Comparison of ENCODE assay signal across 24 cellular contexts in genomic region chr7:52502281-52502680, GRCh38.
DNase-seq lines count a peak whose midpoint lies in the region; TF ChIP-seq lines count a peak whose summit lies in the region.
"Had no signal": no experiment of that assay in that cellular context is flagged by ENCODE, and none has a peak within 500 bp of the region (broad histone marks: within the 10 kb centered on the region; RNA-seq: fewer than 3 reads in every experiment).

No MANE protein-coding gene starts in this region.

- peaks cover 16% of the 10 kb centered on the region for H3K4me1 ChIP-seq in BE2C
- no peaks in the 10 kb centered on the region for H3K4me1 ChIP-seq in mesendoderm (ENCODE audit: control insufficient read depth, low read depth, low read length)
- H3K4me1 ChIP-seq in SJCRH30 = no peaks in the 10 kb centered on the region
- no peaks in the 10 kb centered on the region for H3K4me1 ChIP-seq in ovary (ENCODE audit: insufficient read depth)

- no peak overlapping the region for H3K56ac ChIP-seq in mesendoderm (ENCODE audit: low read length)

- H3K9me3 ChIP-seq in BE2C = no peaks in the 10 kb centered on the region
- no peaks in the 10 kb centered on the region for H3K9me3 ChIP-seq in SU-DHL-6 (ENCODE audit: insufficient read depth, low read length)
- no peaks in the 10 kb centered on the region for H3K9me3 ChIP-seq in SJCRH30 (replicated peaks)
- H3K9me3 ChIP-seq in ovary = no peaks in the 10 kb centered on the region

- DNase-seq in BE2C = peak; percentile 23
- peak; percentile 11 for DNase-seq in DMS79 (lab: John Stamatoyannopoulos, UW)
- DNase-seq in mesendoderm = no peak
- no peak for DNase-seq in SJCRH30
- no peak for DNase-seq in ovary
- no peak for DNase-seq in NK-92 treated with Interleukin-12 subunit alpha and Interleukin-12 subunit beta, amount 100 ng/mL, for 24 hours (lab: John Stamatoyannopoulos, UW)
- DNase-seq: CD4-positive, CD25-positive, alpha-beta regulatory T cell; DMS53; GF-D8; GOT3; HCEC 1CT; Kasumi-1; MV-4-11; NCI-H1105 treated with DMSO at 0.1 percent for 48 hours; NCI-H2029; NCI-H2227 treated with DMSO at 0.1 percent for 48 hours; NCI-H510A; NCI-H69; RPMI8226; SHP77; SW 1271 had no signal

- TF ChIP-seq CTCF in BE2C (IDR thresholded peaks at IDR 0.05; ENCODE audit: low read depth, low read length) = no peak
- no peak for TF ChIP-seq CTCF in SU-DHL-6 (IDR thresholded peaks at IDR 0.05; ENCODE audit: insufficient read depth, low read length, poor library complexity, severe bottlenecking)
- no peak for TF ChIP-seq CTCF in ovary (IDR thresholded peaks at IDR 0.05)

- TF ChIP-seq POLR2A in ovary (IDR thresholded peaks at IDR 0.05) = no peak

- H3F3A ChIP-seq in SU-DHL-6 (ENCODE audit: insufficient read depth) = 0 out of 2 replicates have a peak, but pooled peaks cover 4% of the 10 kb centered on the region

- intact Hi-C loops in ovary (cut with DNase I) = no loop called here

- no peak overlapping the region for H3K23ac ChIP-seq in mesendoderm (ENCODE audit: low read length)

- no peak for TF ChIP-seq EP300 in ovary (IDR thresholded peaks at IDR 0.05)

- H4K8ac ChIP-seq in mesendoderm (ENCODE audit: low read depth, low read length) = no peak overlapping the region

- H3K27me3 ChIP-seq in BE2C (no peaks in the 10 kb centered on the region), SU-DHL-6 (ENCODE audit: low read length) (no peaks in the 10 kb centered on the region), mesendoderm (ENCODE audit: insufficient read depth, low read length, poor library complexity) (no peaks in the 10 kb centered on the region), SJCRH30 (peaks cover 5% of the 10 kb centered on the region; the same call in 1 of the 2 replicates), ovary (no peaks in the 10 kb centered on the region)

- H4K20me1 ChIP-seq in SU-DHL-6 (ENCODE audit: low read depth, low read length) = no peaks in the 10 kb centered on the region

- no peak overlapping the region for H2BK5ac ChIP-seq in mesendoderm (ENCODE audit: low read length)

- H3K4me3 ChIP-seq in BE2C (ENCODE audit: low read depth, low read length) (no peak overlapping the region), SU-DHL-6 (ENCODE audit: insufficient read depth, low read length, poor library complexity, severe bottlenecking) (no peak overlapping the region), mesendoderm (ENCODE audit: low read length) (no peak overlapping the region), SJCRH30 (no peak overlapping the region), ovary (no peak overlapping the region)
- H3K4me3 ChIP-seq: K562, SK-N-MC had no signal

- no peak overlapping the region for H3K4ac ChIP-seq in mesendoderm (ENCODE audit: low read depth, low read length)

- no peak overlapping the region for H4K5ac ChIP-seq in mesendoderm (ENCODE audit: low read length)

- no peak overlapping the region for H3K9ac ChIP-seq in SU-DHL-6 (ENCODE audit: low read length)
- H3K9ac ChIP-seq in mesendoderm (ENCODE audit: low read length) = no peak overlapping the region

- WGBS in mesendoderm (ENCODE audit: extremely low coverage, insufficient coverage, low lambda C conversion rate) = no CpG with 5 or more reads among the region's 4 CpGs
- 71 to 93% (median 88%) methylated on average over 4 of the region's 4 CpGs for WGBS in ovary, 3 donors

- H2BK15ac ChIP-seq in mesendoderm (replicated peaks; ENCODE audit: low read depth) = no peak overlapping the region

- H3K27ac ChIP-seq in SU-DHL-6 (ENCODE audit: low read depth, low read length) (peak overlapping the region; percentile 73), mesendoderm (ENCODE audit: low read depth, low read length) (no peak overlapping the region), SJCRH30 (no peak overlapping the region), ovary (no peak overlapping the region)
- H3K27ac ChIP-seq: SK-N-MC had no signal

- H3K79me2 ChIP-seq in SU-DHL-6 (ENCODE audit: insufficient read depth, low read length) = no peaks in the 10 kb centered on the region
- no peaks in the 10 kb centered on the region for H3K79me2 ChIP-seq in mesendoderm (ENCODE audit: control insufficient read depth, insufficient read depth, low read length)

- peak overlapping the region; percentile 28 for H2BK120ac ChIP-seq in mesendoderm (ENCODE audit: low read depth, low read length)

- H3K36me3 ChIP-seq in BE2C (no peaks in the 10 kb centered on the region), SU-DHL-6 (ENCODE audit: low read length) (no peaks in the 10 kb centered on the region), mesendoderm (ENCODE audit: control insufficient read depth, insufficient read depth, low read length) (no peaks in the 10 kb centered on the region), SJCRH30 (no peaks in the 10 kb centered on the region), ovary (no peaks in the 10 kb centered on the region)

- H3K18ac ChIP-seq in mesendoderm (ENCODE audit: low read length) = no peak overlapping the region

- no peaks in the 10 kb centered on the region for H3K9me2 ChIP-seq in SU-DHL-6 (replicated peaks; ENCODE audit: insufficient read depth, low read length)

- H3K4me2 ChIP-seq in SU-DHL-6 (ENCODE audit: low read depth, low read length, poor library complexity, severe bottlenecking) (no peak overlapping the region), mesendoderm (ENCODE audit: low read length) (no peak overlapping the region)

- H2AK5ac ChIP-seq in mesendoderm (ENCODE audit: low read length) = no peak overlapping the region

- H2AFZ ChIP-seq in SU-DHL-6 (ENCODE audit: low read depth, low read length, severe bottlenecking) = no peak overlapping the region

- no peaks in the 10 kb centered on the region for H3K79me1 ChIP-seq in mesendoderm (ENCODE audit: low read length)

Comparison
In these comparisons a context has a peak if more than half of its experiments do, and no peak if none do; other contexts are left out.
1. DNase-seq: peak in BE2C (single experiment) and DMS79 (single experiment); none in mesendoderm (single experiment), SJCRH30 (0 of 2), ovary (0 of 5) and NK-92 treated with Interleukin-12 subunit alpha and Interleukin-12 subunit beta, amount 100 ng/mL, for 24 hours (single experiment).